Comparison of ENCODE assay signal across 12 cellular contexts in genomic region chr1:204384636-204385354, GRCh38. TPM values are rescaled to one million over a fixed set of nuclear protein-coding genes. Genes with fewer than 3 reads are reported as not detected.
DNase-seq lines count a peak whose midpoint lies in the region; ATAC-seq, FAIRE-seq and TF ChIP-seq lines count a peak whose summit lies in the region.
"Had no signal": no experiment of that assay in that cellular context is flagged by ENCODE, and none has a peak within 500 bp of the region (broad histone marks: within the 10 kb centered on the region; RNA-seq: fewer than 3 reads in every experiment).

No MANE protein-coding gene starts in this region.

- no peak for FAIRE-seq in GM19239 (lab: Jason Lieb, UNC)

- ATAC-seq in HG03045 (IDR thresholded peaks at IDR 0.05; ENCODE audit: unreplicated experiment) (no peak), HG02981 (IDR thresholded peaks at IDR 0.05; ENCODE audit: unreplicated experiment) (no peak), GM18511 (IDR thresholded peaks at IDR 0.05; ENCODE audit: unreplicated experiment) (no peak)
- ATAC-seq: stimulated activated naive CD8-positive, alpha-beta T cell treated with anti-CD3 and anti-CD28 coated beads, Interleukin-15, Interleukin-2, amounts not matched to agents 100 U/mL and 50 U/mL, for 24 hours had no signal

- TF ChIP-seq CTCF in fibroblast of pulmonary artery (IDR thresholded peaks at IDR 0.05; ENCODE audit: low read length, missing control alignments): no peak

- peak; percentile 50 for DNase-seq in GM04503 (ENCODE audit: low read depth)
- DNase-seq in RPMI7951 (ENCODE audit: low read depth): peak; percentile 71
- DNase-seq in fibroblast of pulmonary artery (ENCODE audit: low read depth): peak; percentile 58
- peak; percentile 48 for DNase-seq in pulmonary artery endothelial cell (ENCODE audit: low read depth, low spot score)
- no peak for DNase-seq in GM19239 (ENCODE audit: insufficient read length, low spot score)
- DNase-seq: GF-D8; NCI-H1417 treated with DMSO at 0.1 percent for 48 hours; stimulated activated naive CD8-positive, alpha-beta T cell treated with anti-CD3 and anti-CD28 coated beads, Interleukin-15, Interleukin-2, amounts not matched to agents 100 U/mL and 50 U/mL, for 24 hours had no signal

- H3K4me3 ChIP-seq in fibroblast of pulmonary artery (replicated peaks; ENCODE audit: low read depth, low read length): no peak overlapping the region
- H3K4me3 ChIP-seq: SK-N-MC had no signal

RNA-seq across cellular contexts. Expression of gene PLEKHA6, which starts 25.1 kb away (rescaled TPM):
- 0.68 and 0.72 TPM in 2 replicates for total RNA-seq in RPMI7951 (2014; rRNA removed; shearing (Covaris generic))
- total RNA-seq in pulmonary artery endothelial cell: 5.7 and 6.8 TPM in 2 replicates

RNA-seq across cellular contexts. Expression of gene PPP1R15B, which starts 26.8 kb away (rescaled TPM):
- total RNA-seq in RPMI7951 (2014; rRNA removed; shearing (Covaris generic)): 18.3 and 21.7 TPM in 2 replicates
- 34.6 and 37.5 TPM in 2 replicates for total RNA-seq in pulmonary artery endothelial cell
